15 cellular contexts compared by ENCODE assay signal in genomic region chr10:47256753-47257336, GRCh38. TPM values are rescaled to one million over a fixed set of nuclear protein-coding genes. Genes with fewer than 3 reads are reported as not detected.
DNase-seq lines count a peak whose midpoint lies in the region; ATAC-seq and TF ChIP-seq lines count a peak whose summit lies in the region.
"Had no signal": no experiment of that assay in that cellular context is flagged by ENCODE, and none has a peak within 500 bp of the region (broad histone marks: within the 10 kb centered on the region; RNA-seq: fewer than 3 reads in every experiment).

No MANE protein-coding gene starts in this region.

- TF ChIP-seq CTCF in mammary epithelial cell (conservative IDR thresholded peaks at IDR 0.05 in 1 of 2, IDR thresholded peaks at IDR 0.05 in 1 of 2; ENCODE audit: extremely low read depth in 1 of 2, insufficient read depth in 1 of 2, low read depth in 1 of 2, low read length in 2 of 2): no peak
- TF ChIP-seq CTCF in MCF 10A (IDR thresholded peaks at IDR 0.05; ENCODE audit: unreplicated experiment): no peak
- no peak for TF ChIP-seq CTCF in transverse colon (IDR thresholded peaks at IDR 0.05)

- BruUV-seq in mammary epithelial cell (replicated peaks; lab: Mats Ljungman, UMichigan): no TSS peak
- no TSS peak for BruUV-seq in MCF 10A (replicated peaks; lab: Mats Ljungman, UMichigan)

- no peak overlapping the region for H2AFZ ChIP-seq in mammary epithelial cell (ENCODE audit: low read depth, low read length)

- no peak for ATAC-seq in T-cell (replicated peaks in 1 of 4)
- no peak for ATAC-seq in central memory CD8-positive, alpha-beta T cell (replicated peaks; ENCODE audit: extremely low read depth, poor library complexity, severe bottlenecking)
- ATAC-seq: gastroesophageal sphincter had no signal

- no peaks in the 10 kb centered on the region for H3K79me2 ChIP-seq in mammary epithelial cell (ENCODE audit: insufficient read depth, low read length)

- H3K9me3 ChIP-seq in mammary epithelial cell (replicated peaks; ENCODE audit: insufficient read depth, low read length) (no peaks in the 10 kb centered on the region), transverse colon (no peaks in the 10 kb centered on the region)
- H3K9me3 ChIP-seq: breast epithelium, gastroesophageal sphincter had no signal

- H3K27ac ChIP-seq in mammary epithelial cell (ENCODE audit: insufficient read depth, low read depth, low read length): no peak overlapping the region
- H3K27ac ChIP-seq in transverse colon: no peak overlapping the region
- H3K27ac ChIP-seq: breast epithelium, gastroesophageal sphincter had no signal

- H3K36me3 Mint-ChIP-seq in MCF 10A (ENCODE audit: insufficient read depth, unreplicated experiment) (no peaks in the 10 kb centered on the region), T-cell (no peaks in the 10 kb centered on the region)
- H3K36me3 Mint-ChIP-seq in central memory CD8-positive, alpha-beta T cell (ENCODE audit: insufficient read depth): peaks cover 1% of the 10 kb centered on the region
- H3K36me3 Mint-ChIP-seq: immature natural killer cell had no signal

- WGBS in mammary epithelial cell (ENCODE audit: low coverage, missing lambda C conversion rate): 39% methylated on average over 4 of the region's 4 CpGs
- WGBS in transverse colon (ENCODE audit: low coverage in 1 of 2), 2 donors: 57 to 66% methylated on average over 4 of the region's 4 CpGs

- CTCF ChIA-PET in mammary epithelial cell (lab: Charles Lee; ENCODE audit: low non-redundant PET): no interaction called here
- CTCF ChIA-PET in MCF 10A (lab: Yijun Ruan, JAX): no interaction called here
- CTCF ChIA-PET in T-cell (lab: Charles Lee): interaction anchor here in 1 of 2 donors (0.6 kb wide), 1 partner anchor 189 kb away, joined by 3 read pairs; no protein-coding TSS in a partner anchor

- no peak overlapping the region for H3K4me2 ChIP-seq in mammary epithelial cell (ENCODE audit: insufficient read depth, low read depth, low read length)

- no peaks in the 10 kb centered on the region for H3K27me3 Mint-ChIP-seq in MCF 10A (ENCODE audit: insufficient read depth, unreplicated experiment)
- no peaks in the 10 kb centered on the region for H3K27me3 Mint-ChIP-seq in T-cell
- H3K27me3 Mint-ChIP-seq in central memory CD8-positive, alpha-beta T cell: no peaks in the 10 kb centered on the region

- H4K20me1 ChIP-seq in mammary epithelial cell (ENCODE audit: insufficient read depth, low read length): no peaks in the 10 kb centered on the region

- H3K4me1 Mint-ChIP-seq in MCF 10A (ENCODE audit: insufficient read depth, unreplicated experiment): peaks cover 15% of the 10 kb centered on the region
- H3K4me1 Mint-ChIP-seq in T-cell: peaks cover 78 to 80% (median 79%) of the 10 kb centered on the region in 3 donors
- peaks cover 54% of the 10 kb centered on the region for H3K4me1 Mint-ChIP-seq in central memory CD8-positive, alpha-beta T cell

- POLR2A ChIA-PET in MCF 10A (lab: Yijun Ruan, JAX) (interaction anchor here (0.8 kb wide), 1 partner anchor 25 kb away, joined by 3 read pairs; no protein-coding TSS in a partner anchor), T-cell (lab: Charles Lee) (no interaction called here)

- H3K9me3 Mint-ChIP-seq in MCF 10A (ENCODE audit: unreplicated experiment): no peaks in the 10 kb centered on the region
- no peaks in the 10 kb centered on the region for H3K9me3 Mint-ChIP-seq in T-cell
- no peaks in the 10 kb centered on the region for H3K9me3 Mint-ChIP-seq in central memory CD8-positive, alpha-beta T cell
- H3K9me3 Mint-ChIP-seq: immature natural killer cell had no signal

- no peaks in the 10 kb centered on the region for H3K36me3 ChIP-seq in mammary epithelial cell (ENCODE audit: insufficient read depth, low read length)
- H3K36me3 ChIP-seq in transverse colon: no peaks in the 10 kb centered on the region
- H3K36me3 ChIP-seq: breast epithelium, gastroesophageal sphincter had no signal

- in situ Hi-C loops in mammary epithelial cell (cut with MboI; ENCODE audit: low sequenced_read_pairs in 2 of 2) (no loop called here), transverse colon (cut with MboI; ENCODE audit: low pct_ligation_motif_present in 1 of 4, low pct_unique_long_range_greater_than_20kb in 1 of 4, low sequenced_read_pairs in 3 of 4) (no loop called here)

- dilution Hi-C loops in mammary epithelial cell (cut with HindIII; ENCODE audit: low sequenced_read_pairs): no loop called here

- intact Hi-C loops in mammary epithelial cell (cut with micrococcal nuclease) (no loop called here), MCF 10A (cut with micrococcal nuclease) (no loop called here), transverse colon (cut with DNase I; ENCODE audit: low total_unique reads) (no loop called here)

- H3K4me1 ChIP-seq in mammary epithelial cell (ENCODE audit: insufficient read depth, low read length) (no peaks in the 10 kb centered on the region), transverse colon (no peaks in the 10 kb centered on the region)
- H3K4me1 ChIP-seq: breast epithelium had no signal

- TF ChIP-seq POLR2A in transverse colon (IDR thresholded peaks at IDR 0.05): no peak

- H3K4me3 ChIP-seq in mammary epithelial cell (replicated peaks in 1 of 3; ENCODE audit: insufficient read depth in 1 of 3, low read depth in 2 of 3, low read length in 3 of 3) (no peak overlapping the region), transverse colon (no peak overlapping the region)
- H3K4me3 ChIP-seq: breast epithelium, gastroesophageal sphincter had no signal

- H3K27me3 ChIP-seq in mammary epithelial cell (ENCODE audit: insufficient read depth, low read length) (peaks cover 2% of the 10 kb centered on the region), transverse colon (no peaks in the 10 kb centered on the region)
- H3K27me3 ChIP-seq: breast epithelium, gastroesophageal sphincter had no signal

- no peak overlapping the region for H3K9ac ChIP-seq in mammary epithelial cell (ENCODE audit: insufficient read depth, low read length)

- no peak overlapping the region for H3K4me3 Mint-ChIP-seq in MCF 10A (ENCODE audit: unreplicated experiment)
- peak overlapping the region in 2 of 3 donors; percentile 62 to 64 for H3K4me3 Mint-ChIP-seq in T-cell
- peak overlapping the region; percentile 46 for H3K4me3 Mint-ChIP-seq in central memory CD8-positive, alpha-beta T cell

- DNase-seq in mammary epithelial cell: peak; percentile 29
- DNase-seq in MCF 10A (ENCODE audit: unreplicated experiment): no peak
- peak in 1 of 34 experiments; percentile 9 for DNase-seq in T-cell
- DNase-seq in central memory CD8-positive, alpha-beta T cell (ENCODE audit: low spot score in 2 of 2): no peak
- DNase-seq in transverse colon: peak; percentile 1
- no peak for DNase-seq in NCI-H82 treated with DMSO at 0.1 percent for 48 hours (lab: John Stamatoyannopoulos, UW; ENCODE audit: unreplicated experiment)
- DNase-seq in OCI-M2 (lab: John Stamatoyannopoulos, UW; ENCODE audit: unreplicated experiment): no peak
- no peak for DNase-seq in NCI-H1436 (lab: John Stamatoyannopoulos, UW)
- DNase-seq: midbrain, NCI-H2081, NCI-H774, SHP77 had no signal

- H3K27ac Mint-ChIP-seq in MCF 10A (ENCODE audit: low read depth, unreplicated experiment) (no peak overlapping the region), T-cell (peak overlapping the region; percentile 98 to 99)
- H3K27ac Mint-ChIP-seq in central memory CD8-positive, alpha-beta T cell (ENCODE audit: low read depth): peak overlapping the region; percentile 81

- no peak for TF ChIP-seq EP300 in transverse colon (IDR thresholded peaks at IDR 0.05; ENCODE audit: low read depth)

RNA-seq across cellular contexts. Expression of gene GDF10, which starts 43.2 kb away (rescaled TPM):
- total RNA-seq in mammary epithelial cell (not detected), MCF 10A (2022) (not detected in 2 replicates), T-cell (1 to 10 TPM in 1 of 5 donors, under 1 TPM in 4; 0.14 to 1.4 (median 0.46) TPM), transverse colon (1 to 10 TPM in 1 of 4 donors, under 1 TPM in 2, not detected in 1; 0.79 to 1.2 (median 1.00) TPM)
- polyA plus RNA-seq in mammary epithelial cell: not detected
- not detected for polyA minus RNA-seq in mammary epithelial cell
- polyA plus RNA-seq: immature natural killer cell had no signal

Comparison
In these comparisons a context has a peak if more than half of its experiments do, and no peak if none do; other contexts are left out.
1. DNase-seq: peak in mammary epithelial cell (single experiment) and transverse colon (single experiment); none in MCF 10A (single experiment), central memory CD8-positive, alpha-beta T cell (0 of 2), NCI-H82 treated with DMSO at 0.1 percent for 48 hours (single experiment), OCI-M2 (single experiment) and NCI-H1436 (single experiment).